ENCODE assay signal across 30 cellular contexts in genomic region chr6:14641401-14641800, GRCh38.
DNase-seq lines count a peak whose midpoint lies in the region; ATAC-seq, FAIRE-seq and TF ChIP-seq lines count a peak whose summit lies in the region.
"Had no signal": no experiment of that assay in that cellular context is flagged by ENCODE, and none has a peak within 500 bp of the region (broad histone marks: within the 10 kb centered on the region; RNA-seq: fewer than 3 reads in every experiment).

No MANE protein-coding gene starts in this region.

- TF ChIP-seq RAD21 in K562 (CRISPR knock-in tag; conservative IDR thresholded peaks at IDR 0.05 in 1 of 2, IDR thresholded peaks at IDR 0.05 in 1 of 2): no peak

- POLR2A ChIA-PET in K562 (lab: Yijun Ruan, JAX): interaction anchor here (0.6 to 0.7 kb wide), 2 partner anchors 22 to 928 kb away, joined by 3 read pairs; no protein-coding TSS in a partner anchor

- CTCF ChIA-PET in K562 (lab: Yijun Ruan, JAX; ENCODE audit: low intra/inter-chr PET ratio): no interaction called here

- no peaks in the 10 kb centered on the region for H4K20me1 ChIP-seq in K562 (replicated peaks; ENCODE audit: control insufficient read depth, insufficient read depth, low read length)

- in situ Hi-C loops in K562 (cut with MboI): no loop called here

- DNase-seq in Right ventricle myocardium inferior (ENCODE audit: missing footprints) (no peak), cardiac septum (ENCODE audit: low spot score) (no peak), K562 (ENCODE audit: extremely low read depth in 1 of 4, low spot score in 3 of 4) (no peak), medulla oblongata (ENCODE audit: extremely low spot score) (peak; percentile 31)
- no peak for DNase-seq in stimulated activated naive B cell treated with anti-CD40 and anti-IgM and Interleukin-4, amounts not matched to agents 10 μg/mL and 1 μg/mL and 100 μg/mL, for 72 hours
- DNase-seq: activated CD4-positive, alpha-beta T cell treated with anti-CD3 and anti-CD28 coated beads, Interleukin-2, amount 10 ng/mL, durations not matched to agents 7 days and 5 days; AML-193; COR-L47; DMS53; effector memory CD8-positive, alpha-beta T cell; kidney glomerular epithelial cell; NCI-H146; NK-92 treated with Interleukin-12 subunit alpha and Interleukin-12 subunit beta, amount 100 ng/mL, for 24 hours; PC-9; posterior cingulate gyrus; SHP77; sigmoid colon; stimulated activated naive CD8-positive, alpha-beta T cell treated with anti-CD3 and anti-CD28 coated beads, Interleukin-15, Interleukin-2, amounts not matched to agents 100 U/mL and 50 U/mL, for 24 hours; T-helper 9 cell had no signal

- H3K27ac ChIP-seq in K562 (ENCODE audit: extremely low read depth, low read depth, low read length): no peak overlapping the region
- H3K27ac ChIP-seq: cardiac muscle cell, coronary artery, HL-60, PC-9, sigmoid colon had no signal

- no peak overlapping the region for H3K4me2 ChIP-seq in K562 (ENCODE audit: insufficient read depth, low read length)
- H3K4me2 ChIP-seq: PC-9 had no signal

- H2AFZ ChIP-seq in K562 (ENCODE audit: low read depth, low read length): peak overlapping the region; percentile 12; the same call in 1 of the 2 replicates
- H2AFZ ChIP-seq: PC-9 had no signal

- H3K4me3 ChIP-seq in K562: no peak overlapping the region
- H3K4me3 ChIP-seq: cardiac muscle cell, coronary artery, lung, PC-9, sigmoid colon had no signal

- no peaks in the 10 kb centered on the region for H3K9me1 ChIP-seq in K562 (ENCODE audit: control insufficient read depth, insufficient read depth, low read length)

- H3K27me3 Mint-ChIP-seq in stimulated activated naive B cell treated with anti-CD40 and anti-IgM and Interleukin-4, amounts not matched to agents 10 μg/mL and 1 μg/mL and 100 μg/mL, for 72 hours: no peaks in the 10 kb centered on the region
- H3K27me3 Mint-ChIP-seq: activated CD4-positive, alpha-beta T cell treated with anti-CD3 and anti-CD28 coated beads, Interleukin-2, amount 10 ng/mL, durations not matched to agents 7 days and 5 days; activated naive CD4-positive, alpha-beta T cell treated with anti-CD3 and anti-CD28 coated beads, Interleukin-2, amount 50 U/mL, for 24 hours had no signal

- H3K27ac Mint-ChIP-seq in stimulated activated naive B cell treated with anti-CD40 and anti-IgM and Interleukin-4, amounts not matched to agents 10 μg/mL and 1 μg/mL and 100 μg/mL, for 72 hours: peak overlapping the region; percentile 7
- H3K27ac Mint-ChIP-seq: activated CD4-positive, alpha-beta T cell treated with anti-CD3 and anti-CD28 coated beads, Interleukin-2, amount 10 ng/mL, durations not matched to agents 7 days and 5 days; activated naive CD4-positive, alpha-beta T cell treated with anti-CD3 and anti-CD28 coated beads, Interleukin-2, amount 50 U/mL, for 24 hours; effector memory CD8-positive, alpha-beta T cell had no signal

- no peak overlapping the region for H3K4me3 Mint-ChIP-seq in stimulated activated naive B cell treated with anti-CD40 and anti-IgM and Interleukin-4, amounts not matched to agents 10 μg/mL and 1 μg/mL and 100 μg/mL, for 72 hours
- H3K4me3 Mint-ChIP-seq: activated CD4-positive, alpha-beta T cell treated with anti-CD3 and anti-CD28 coated beads, Interleukin-2, amount 10 ng/mL, durations not matched to agents 7 days and 5 days; activated naive CD4-positive, alpha-beta T cell treated with anti-CD3 and anti-CD28 coated beads, Interleukin-2, amount 50 U/mL, for 24 hours; effector memory CD8-positive, alpha-beta T cell had no signal

- H3K4me1 ChIP-seq in K562 (replicated peaks in 1 of 2; ENCODE audit: control insufficient read depth in 2 of 2, insufficient read depth in 2 of 2, low read length in 2 of 2): peaks cover 11 to 38% of the 10 kb centered on the region in 2 experiments; a peak in 4 of 5 replicates

- ATAC-seq in Right ventricle myocardium inferior (peak; percentile 43), K562 (peak; percentile 50), HG02642 (IDR thresholded peaks at IDR 0.05; ENCODE audit: poor library complexity, unreplicated experiment) (no peak), HG02678 (IDR thresholded peaks at IDR 0.05; ENCODE audit: unreplicated experiment) (no peak), GM18858 (IDR thresholded peaks at IDR 0.05; ENCODE audit: unreplicated experiment) (no peak)
- no peak for ATAC-seq in stimulated activated naive B cell treated with anti-CD40 and anti-IgM and Interleukin-4, amounts not matched to agents 10 μg/mL and 1 μg/mL and 100 μg/mL, for 72 hours (replicated peaks)
- ATAC-seq: effector memory CD8-positive, alpha-beta T cell; HepG2; stimulated activated naive CD8-positive, alpha-beta T cell treated with anti-CD3 and anti-CD28 coated beads, Interleukin-15, Interleukin-2, amounts not matched to agents 100 U/mL and 50 U/mL, for 24 hours had no signal

- TF ChIP-seq CTCF in K562 (IDR thresholded peaks at IDR 0.05 in 2 of 3, conservative IDR thresholded peaks at IDR 0.05 in 1 of 3; ENCODE audit: insufficient read depth in 2 of 3, low read depth in 1 of 3, low read length in 3 of 3): no peak

- no peaks in the 10 kb centered on the region for H3K27me3 ChIP-seq in K562 (ENCODE audit: control insufficient read depth in 2 of 2, insufficient read depth in 2 of 2, low read length in 2 of 2)
- H3K27me3 ChIP-seq: cardiac muscle cell, sigmoid colon had no signal

- peaks cover 46 to 85% of the 10 kb centered on the region in 2 donors for H3K4me1 Mint-ChIP-seq in stimulated activated naive B cell treated with anti-CD40 and anti-IgM and Interleukin-4, amounts not matched to agents 10 μg/mL and 1 μg/mL and 100 μg/mL, for 72 hours

- no peak for TF ChIP-seq EP300 in K562 (IDR thresholded peaks at IDR 0.05; ENCODE audit: low read length)

- no peak for FAIRE-seq in K562 (lab: Jason Lieb, UNC)
- FAIRE-seq: A204.1, G401.6, HepG2 had no signal

- H3K9me3 ChIP-seq in K562 (replicated peaks; ENCODE audit: control insufficient read depth, insufficient read depth, low read depth, low read length): no peaks in the 10 kb centered on the region
- H3K9me3 ChIP-seq: sigmoid colon had no signal

- TF ChIP-seq POLR2A in K562 (conservative IDR thresholded peaks at IDR 0.05): no peak

- WGBS in K562 (ENCODE audit: insufficient coverage, low coverage, missing lambda C conversion rate): 45% methylated on average over 8 of the region's 8 CpGs

- H3K36me3 ChIP-seq in K562 (ENCODE audit: control insufficient read depth, insufficient read depth, low read length): no peaks in the 10 kb centered on the region
- H3K36me3 ChIP-seq: cardiac muscle cell, sigmoid colon had no signal

- no peaks in the 10 kb centered on the region for H3K79me2 ChIP-seq in K562 (ENCODE audit: control insufficient read depth, insufficient read depth, low read length)

- BruUV-seq in K562 (replicated peaks; lab: Mats Ljungman, UMichigan): no TSS peak

- peak overlapping the region in 1 of 2 experiments; percentile 23; a peak in 1 of 4 replicates for H3K9ac ChIP-seq in K562 (ENCODE audit: insufficient read depth in 1 of 2, low read depth in 2 of 2, low read length in 2 of 2)

- intact Hi-C loops in Right ventricle myocardium inferior (cut with DNase I) (loop anchor here (5.0 kb wide), 1 partner anchor 66 kb away; no protein-coding TSS in a partner anchor), cardiac septum (cut with DNase I) (no loop called here), K562 (cut with micrococcal nuclease) (no loop called here)

- H3K9me3 Mint-ChIP-seq in stimulated activated naive B cell treated with anti-CD40 and anti-IgM and Interleukin-4, amounts not matched to agents 10 μg/mL and 1 μg/mL and 100 μg/mL, for 72 hours: peaks cover 0 to 2% of the 10 kb centered on the region in 2 donors
- H3K9me3 Mint-ChIP-seq: activated naive CD4-positive, alpha-beta T cell treated with anti-CD3 and anti-CD28 coated beads, Interleukin-2, amount 50 U/mL, for 24 hours; effector memory CD8-positive, alpha-beta T cell had no signal

- peaks cover 4 to 15% of the 10 kb centered on the region in 2 donors for H3K36me3 Mint-ChIP-seq in stimulated activated naive B cell treated with anti-CD40 and anti-IgM and Interleukin-4, amounts not matched to agents 10 μg/mL and 1 μg/mL and 100 μg/mL, for 72 hours
- H3K36me3 Mint-ChIP-seq: activated naive CD4-positive, alpha-beta T cell treated with anti-CD3 and anti-CD28 coated beads, Interleukin-2, amount 50 U/mL, for 24 hours had no signal

TF ChIP-seq in K562, 482 proteins besides CTCF, POLR2A, EP300 and RAD21 (continues in another document):
- TF ChIP-seq FOXJ2 (tag; IDR thresholded peaks at IDR 0.05) (peak; percentile 78; the same call in 1 of the 2 replicates), CC2D1A (IDR thresholded peaks at IDR 0.05) (no peak), EGR1 (conservative IDR thresholded peaks at IDR 0.05) (no peak), CTBP1 (IDR thresholded peaks at IDR 0.05; ENCODE audit: borderline replicate concordance) (peak; percentile 43; the same call in 1 of the 2 replicates)
- TF ChIP-seq, protein P1, sequence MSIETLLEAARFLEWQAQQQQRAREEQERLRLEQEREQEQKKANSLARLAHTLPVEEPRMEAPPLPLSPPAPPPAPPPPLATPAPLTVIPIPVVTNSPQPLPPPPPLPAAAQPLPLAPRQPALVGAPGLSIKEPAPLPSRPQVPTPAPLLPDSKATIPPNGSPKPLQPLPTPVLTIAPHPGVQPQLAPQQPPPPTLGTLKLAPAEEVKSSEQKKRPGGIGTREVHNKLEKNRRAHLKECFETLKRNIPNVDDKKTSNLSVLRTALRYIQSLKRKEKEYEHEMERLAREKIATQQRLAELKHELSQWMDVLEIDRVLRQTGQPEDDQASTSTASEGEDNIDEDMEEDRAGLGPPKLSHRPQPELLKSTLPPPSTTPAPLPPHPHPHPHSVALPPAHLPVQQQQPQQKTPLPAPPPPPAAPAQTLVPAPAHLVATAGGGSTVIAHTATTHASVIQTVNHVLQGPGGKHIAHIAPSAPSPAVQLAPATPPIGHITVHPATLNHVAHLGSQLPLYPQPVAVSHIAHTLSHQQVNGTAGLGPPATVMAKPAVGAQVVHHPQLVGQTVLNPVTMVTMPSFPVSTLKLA (conservative IDR thresholded peaks at IDR 0.05): no peak

Comparison
In these comparisons a context has a peak if more than half of its experiments do, and no peak if none do; other contexts are left out.
1. ATAC-seq: peak in Right ventricle myocardium inferior (single experiment) and K562 (single experiment); none in stimulated activated naive B cell treated with anti-CD40 and anti-IgM and Interleukin-4, amounts not matched to agents 10 μg/mL and 1 μg/mL and 100 μg/mL, for 72 hours (0 of 2), HG02642 (single experiment), HG02678 (single experiment) and GM18858 (single experiment).